ENCODE assay signal across 20 cellular contexts in the genomic region with DNA sequence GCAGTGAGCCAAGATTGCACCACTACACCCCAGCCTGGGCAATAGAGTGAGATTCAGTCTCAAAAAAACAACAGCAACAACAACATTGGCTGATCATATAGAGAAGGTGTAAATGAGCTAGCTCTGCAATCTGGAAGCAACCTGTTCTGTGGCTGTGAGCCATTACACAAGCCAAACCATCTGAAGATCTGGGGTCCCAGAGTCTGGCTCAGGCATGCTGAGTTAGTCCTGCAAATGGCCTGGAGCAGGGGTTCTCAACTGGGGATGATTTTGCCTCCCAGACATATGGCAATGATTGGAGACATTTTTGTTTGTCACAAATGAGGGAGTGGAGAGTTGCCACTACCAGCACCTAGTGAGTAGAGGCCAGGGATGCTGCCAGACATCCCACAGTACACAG. TPM values are rescaled to one million over a fixed set of nuclear protein-coding genes. Genes with fewer than 3 reads are reported as not detected.
DNase-seq lines count a peak whose midpoint lies in the region; TF ChIP-seq lines count a peak whose summit lies in the region.
"Had no signal": no experiment of that assay in that cellular context is flagged by ENCODE, and none has a peak within 500 bp of the region (broad histone marks: within the 10 kb centered on the region; RNA-seq: fewer than 3 reads in every experiment).

No MANE protein-coding gene starts in this region.

- no peaks in the 10 kb centered on the region for H3K4me1 ChIP-seq in thyroid gland
- H3K4me1 ChIP-seq: BE2C, HAP-1 had no signal

- TF ChIP-seq POLR2A in thyroid gland (IDR thresholded peaks at IDR 0.05) = no peak

- no peak overlapping the region for H3K4me3 Mint-ChIP-seq in activated naive CD8-positive, alpha-beta T cell
- H3K4me3 Mint-ChIP-seq in activated naive CD8-positive, alpha-beta T cell treated with anti-CD3 and anti-CD28 coated beads for 36 hours = no peak overlapping the region
- H3K4me3 Mint-ChIP-seq in type B pancreatic cell = no peak overlapping the region
- H3K4me3 Mint-ChIP-seq: CD4-positive, alpha-beta T cell had no signal

- intact Hi-C loops in thyroid gland (cut with DNase I) = no loop called here

- H3K27me3 ChIP-seq in thyroid gland = no peaks in the 10 kb centered on the region
- H3K27me3 ChIP-seq: BE2C had no signal

- H3K27me3 Mint-ChIP-seq in activated naive CD8-positive, alpha-beta T cell = no peaks in the 10 kb centered on the region
- no peaks in the 10 kb centered on the region for H3K27me3 Mint-ChIP-seq in activated naive CD8-positive, alpha-beta T cell treated with anti-CD3 and anti-CD28 coated beads for 36 hours
- no peaks in the 10 kb centered on the region for H3K27me3 Mint-ChIP-seq in type B pancreatic cell
- H3K27me3 Mint-ChIP-seq: CD4-positive, alpha-beta T cell had no signal

- no peak overlapping the region for H3K4me3 ChIP-seq in thyroid gland (replicated peaks in 1 of 3)
- H3K4me3 ChIP-seq: HAP-1 had no signal

- no peaks in the 10 kb centered on the region for H3K9me3 ChIP-seq in thyroid gland
- H3K9me3 ChIP-seq: BE2C, HAP-1 had no signal

- H3K27ac Mint-ChIP-seq in activated naive CD8-positive, alpha-beta T cell = peak overlapping the region; percentile 54
- no peak overlapping the region for H3K27ac Mint-ChIP-seq in activated naive CD8-positive, alpha-beta T cell treated with anti-CD3 and anti-CD28 coated beads for 36 hours
- H3K27ac Mint-ChIP-seq in type B pancreatic cell = peak overlapping the region; percentile 81
- H3K27ac Mint-ChIP-seq: CD4-positive, alpha-beta T cell had no signal

- H3K27ac ChIP-seq in thyroid gland = no peak overlapping the region
- H3K27ac ChIP-seq: 22Rv1, HL-60 had no signal

- H3K9me3 Mint-ChIP-seq in activated naive CD8-positive, alpha-beta T cell (ENCODE audit: low read depth) = no peaks in the 10 kb centered on the region
- H3K9me3 Mint-ChIP-seq in activated naive CD8-positive, alpha-beta T cell treated with anti-CD3 and anti-CD28 coated beads for 36 hours = no peaks in the 10 kb centered on the region
- no peaks in the 10 kb centered on the region for H3K9me3 Mint-ChIP-seq in type B pancreatic cell
- H3K9me3 Mint-ChIP-seq: CD4-positive, alpha-beta T cell had no signal

- no peaks in the 10 kb centered on the region for H3K36me3 Mint-ChIP-seq in activated naive CD8-positive, alpha-beta T cell
- H3K36me3 Mint-ChIP-seq in activated naive CD8-positive, alpha-beta T cell treated with anti-CD3 and anti-CD28 coated beads for 36 hours = peaks cover 7% of the 10 kb centered on the region
- no peaks in the 10 kb centered on the region for H3K36me3 Mint-ChIP-seq in type B pancreatic cell

- peaks cover 15% of the 10 kb centered on the region for H3K4me1 Mint-ChIP-seq in activated naive CD8-positive, alpha-beta T cell (ENCODE audit: low read depth)
- H3K4me1 Mint-ChIP-seq in activated naive CD8-positive, alpha-beta T cell treated with anti-CD3 and anti-CD28 coated beads for 36 hours = peaks cover 14% of the 10 kb centered on the region
- peaks cover 6% of the 10 kb centered on the region for H3K4me1 Mint-ChIP-seq in type B pancreatic cell (ENCODE audit: unreplicated experiment)

- peaks cover 9 to 21% of the 10 kb centered on the region in 2 donors for H3K36me3 ChIP-seq in thyroid gland
- H3K36me3 ChIP-seq: BE2C had no signal

- TF ChIP-seq CTCF in type B pancreatic cell (conservative IDR thresholded peaks at IDR 0.05) (no peak), thyroid gland (IDR thresholded peaks at IDR 0.05) (no peak)

- DNase-seq in DMS 273 (lab: John Stamatoyannopoulos, UW; ENCODE audit: unreplicated experiment) (peak; percentile 46), DMS 273 treated with DMSO at 0.1 percent for 48 hours (lab: John Stamatoyannopoulos, UW) (no peak), cerebellum (ENCODE audit: low spot score) (peak; percentile 65), type B pancreatic cell (ENCODE audit: extremely low spot score, unreplicated experiment) (no peak), thyroid gland (no peak)
- DNase-seq in activated naive CD8-positive, alpha-beta T cell treated with anti-CD3 and anti-CD28 coated beads for 36 hours = no peak
- no peak for DNase-seq in stimulated activated CD4-positive, alpha-beta T cell treated with anti-CD3 and anti-CD28 coated beads, Interleukin-4, amount 100 ng/mL, for 1 hour
- DNase-seq: BE2C; CD4-positive, alpha-beta T cell; NCI-H1105 treated with DMSO at 0.1 percent for 48 hours; NCI-H187; NCI-H2171; NCI-H446; NCI-H69; NK-92 treated with Interleukin-12 subunit alpha and Interleukin-12 subunit beta, amount 100 ng/mL, for 24 hours; OCI-M1 had no signal

RNA-seq across cellular contexts. Expression of gene KLC2, which starts 31.4 kb away (rescaled TPM):
- total RNA-seq in activated naive CD8-positive, alpha-beta T cell treated with anti-CD3 and anti-CD28 coated beads for 36 hours = 10 to 100 TPM; 39.4 to 40.2 TPM
- total RNA-seq in cerebellum = 25.0 TPM
- total RNA-seq in type B pancreatic cell (ENCODE audit: low replicate concordance) = 31.1 and 49.6 TPM in 2 replicates
- 10 to 100 TPM; 13.0 to 26.0 (median 15.9) TPM for total RNA-seq in thyroid gland

RNA-seq across cellular contexts. Expression of gene RAB1B, which starts 42.3 kb away (rescaled TPM):
- total RNA-seq in activated naive CD8-positive, alpha-beta T cell treated with anti-CD3 and anti-CD28 coated beads for 36 hours = 100 to 1,000 TPM in 1 of 2 experiments, 10 to 100 TPM in 1; 97.6 to 102 TPM
- total RNA-seq in cerebellum (25.9 TPM), type B pancreatic cell (ENCODE audit: low replicate concordance) (96.4 and 122 TPM in 2 replicates), thyroid gland (100 to 1,000 TPM; 122 to 166 (median 130) TPM)

RNA-seq across cellular contexts. Expression of gene CNIH2, which starts 51.9 kb away (rescaled TPM):
- 1 to 10 TPM; 1.9 to 2.2 TPM for total RNA-seq in activated naive CD8-positive, alpha-beta T cell treated with anti-CD3 and anti-CD28 coated beads for 36 hours
- 36.8 TPM for total RNA-seq in cerebellum
- 21.3 and 23.2 TPM in 2 replicates for total RNA-seq in type B pancreatic cell (ENCODE audit: low replicate concordance)
- total RNA-seq in thyroid gland = not detected

Comparison
In these comparisons a context has a peak if more than half of its experiments do, and no peak if none do; other contexts are left out.
1. DNase-seq: peak in DMS 273 (single experiment) and cerebellum (single experiment); none in DMS 273 treated with DMSO at 0.1 percent for 48 hours (single experiment), activated naive CD8-positive, alpha-beta T cell treated with anti-CD3 and anti-CD28 coated beads for 36 hours (single experiment), type B pancreatic cell (single experiment), thyroid gland (0 of 2) and stimulated activated CD4-positive, alpha-beta T cell treated with anti-CD3 and anti-CD28 coated beads, Interleukin-4, amount 100 ng/mL, for 1 hour (single experiment).